24 cellular contexts compared by ENCODE assay signal in the genomic region with DNA sequence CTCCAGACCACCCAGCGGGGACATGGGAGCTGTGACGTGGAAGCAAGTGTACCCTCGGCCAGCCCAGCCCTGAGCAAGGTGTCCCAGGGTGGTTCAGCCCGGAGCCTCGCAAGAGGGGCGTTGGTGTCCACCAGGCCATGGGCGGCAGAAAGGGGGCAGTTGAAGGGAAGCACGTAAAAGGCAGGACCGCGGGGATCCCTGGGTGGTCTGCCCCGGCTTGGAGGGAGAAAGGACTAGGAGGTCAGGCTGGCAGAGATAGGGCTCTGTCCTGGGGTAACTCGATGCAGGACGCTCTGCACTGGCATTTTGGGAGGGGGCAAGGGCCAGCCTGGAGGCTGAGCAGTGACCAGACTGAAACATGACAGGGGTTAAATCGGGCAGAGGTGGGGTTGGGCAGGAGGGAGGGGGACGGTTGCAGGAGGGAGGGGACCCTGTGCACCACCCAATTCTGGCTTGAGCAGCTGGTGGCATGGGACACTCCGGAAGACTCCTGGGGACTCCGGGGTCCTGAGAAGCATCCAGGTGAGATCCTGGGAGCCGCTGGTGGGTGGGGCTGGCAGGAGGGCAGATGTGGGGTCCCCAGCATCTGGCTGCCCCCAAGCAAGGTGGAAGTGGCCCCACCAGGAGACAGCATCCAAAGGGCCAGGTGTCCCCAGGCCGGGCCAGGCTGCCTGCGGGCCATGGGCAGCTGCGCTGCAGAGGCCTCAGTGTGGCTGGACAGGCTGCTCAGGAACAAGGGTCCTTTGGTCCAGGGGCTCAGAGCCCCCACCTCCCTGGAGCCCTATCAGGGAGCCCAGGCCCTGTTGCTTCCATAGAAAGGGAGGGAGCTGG. TPM values are rescaled to one million over a fixed set of nuclear protein-coding genes. Genes with fewer than 3 reads are reported as not detected.
DNase-seq lines count a peak whose midpoint lies in the region; ATAC-seq and TF ChIP-seq lines count a peak whose summit lies in the region.
"Had no signal": no experiment of that assay in that cellular context is flagged by ENCODE, and none has a peak within 500 bp of the region (broad histone marks: within the 10 kb centered on the region; RNA-seq: fewer than 3 reads in every experiment).

No MANE protein-coding gene starts in this region.

- peaks cover 11% of the 10 kb centered on the region for H3K4me1 ChIP-seq in IMR-90 (ENCODE audit: control insufficient read depth, insufficient read depth, low read length)
- H3K4me1 ChIP-seq in osteoblast (ENCODE audit: insufficient read depth, low read length), result peaks cover 13% of the 10 kb centered on the region
- H3K4me1 ChIP-seq: body of pancreas, thyroid gland had no signal

- peaks cover 29% of the 10 kb centered on the region for H3K9me1 ChIP-seq in IMR-90 (ENCODE audit: insufficient read depth, low read length)

- H3K4me2 ChIP-seq in IMR-90 (ENCODE audit: low read depth, low read length) (no peak overlapping the region), osteoblast (ENCODE audit: insufficient read depth, low read length) (no peak overlapping the region)

- intact Hi-C loops in IMR-90 (cut with micrococcal nuclease), result no loop called here
- intact Hi-C loops in left cardiac atrium (cut with DNase I), result loop anchor here in 1 of 2 donors (10.0 kb wide), 1 partner anchor 46 kb away; a partner anchor contains a TSS

- H4K5ac ChIP-seq in IMR-90 (ENCODE audit: low read depth, low read length), result peak overlapping the region; percentile 27

- H2BK15ac ChIP-seq in IMR-90 (ENCODE audit: low read depth, low read length), result peak overlapping the region; percentile 93; the same call in 2 of the 3 replicates

- no peak for DNase-seq in AG04450 (ENCODE audit: low read depth, low spot score)
- no peak for DNase-seq in IMR-90
- DNase-seq in left cardiac atrium, result peak; percentile 19
- peak; percentile 82 for DNase-seq in osteoblast (ENCODE audit: insufficient read length, low spot score, missing footprints)
- no peak for DNase-seq in NCI-H510A (lab: John Stamatoyannopoulos, UW)
- no peak for DNase-seq in caudate nucleus (lab: John Stamatoyannopoulos, UW)
- DNase-seq: activated B cell treated with CpG ODN at 0.5 μM for 24 hours; activated CD4-positive, alpha-beta memory T cell treated with anti-CD3 and anti-CD28 coated beads for 36 hours; activated CD8-positive, alpha-beta memory T cell treated with anti-CD3 and anti-CD28 coated beads, Interleukin-2, amount 50 U/mL, for 48 hours; CD4-positive, alpha-beta memory T cell; DMS 273 treated with DMSO at 0.1 percent for 48 hours; effector CD8-positive, alpha-beta T cell; Karpas-422; NCI-H146; NCI-H446 treated with DMSO at 0.1 percent for 48 hours; SHP77; stimulated activated CD4-positive, alpha-beta T cell treated with anti-CD3 and anti-CD28 coated beads, Interleukin-4, amount 100 ng/mL, for 4 hours; stimulated activated naive CD4-positive, alpha-beta T cell; T-helper 9 cell; thyroid gland had no signal

- H3K56ac ChIP-seq in IMR-90 (ENCODE audit: extremely low read depth, insufficient read depth, low read length), result no peak overlapping the region; the same call in 1 of the 2 replicates

- peak overlapping the region; percentile 99 for H4K91ac ChIP-seq in IMR-90 (ENCODE audit: insufficient read depth, low read depth, low read length)

- H3K27me3 ChIP-seq in AG04450 (ENCODE audit: control insufficient read depth, insufficient read depth, low read length), result no peaks in the 10 kb centered on the region
- H3K27me3 ChIP-seq in IMR-90 (ENCODE audit: control insufficient read depth, insufficient read depth, low read length), result no peaks in the 10 kb centered on the region
- H3K27me3 ChIP-seq in osteoblast (ENCODE audit: insufficient read depth, low read length), result no peaks in the 10 kb centered on the region
- H3K27me3 ChIP-seq: body of pancreas, thyroid gland had no signal

- peak overlapping the region; percentile 99 for H2BK20ac ChIP-seq in IMR-90 (ENCODE audit: low read depth, low read length)

- in situ Hi-C loops in IMR-90 (cut with MboI; ENCODE audit: low sequenced_read_pairs), result no loop called here

- peak overlapping the region; percentile 100 for H3K4ac ChIP-seq in IMR-90 (ENCODE audit: low read depth, low read length)

- WGBS in IMR-90 (ENCODE audit: extremely low coverage in 2 of 2, insufficient read length in 1 of 2), 2 experiments, result 97% methylated on average over 10 of the region's 21 CpGs; no CpG with 5 or more reads in 1 of the 2 experiments

- H3K27ac ChIP-seq in AG04450 (ENCODE audit: low read depth, low read length) (peak overlapping the region; percentile 92), IMR-90 (ENCODE audit: insufficient read depth, low read length) (peak overlapping the region; percentile 31; the same call in 1 of the 2 replicates), osteoblast (ENCODE audit: low read depth, low read length) (peak overlapping the region; percentile 68), caudate nucleus (ENCODE audit: low read depth, low read length) (no peak overlapping the region)
- H3K27ac ChIP-seq: body of pancreas, thyroid gland had no signal

- H3K14ac ChIP-seq in IMR-90 (replicated peaks; ENCODE audit: low read depth, low read length), result peak overlapping the region; percentile 19; the same call in 1 of the 2 replicates

- H3K18ac ChIP-seq in IMR-90 (ENCODE audit: low read depth, low read length), result peak overlapping the region; percentile 27; the same call in 1 of the 2 replicates

- TF ChIP-seq CTCF in AG04450 (IDR thresholded peaks at IDR 0.05; ENCODE audit: low read depth, low read length) (no peak), IMR-90 (conservative IDR thresholded peaks at IDR 0.05; ENCODE audit: low read depth, low read length) (no peak), osteoblast (IDR thresholded peaks at IDR 0.05; ENCODE audit: extremely low read depth, low read depth, low read length) (no peak)

- peak overlapping the region; percentile 92 for H2AFZ ChIP-seq in IMR-90 (replicated peaks; ENCODE audit: low read length, poor library complexity)
- no peak overlapping the region for H2AFZ ChIP-seq in osteoblast (ENCODE audit: low read length)

- CTCF ChIA-PET in AG04450 (lab: Charles Lee), result interaction anchor here (1.2 kb wide), 1 partner anchor 50 kb away, joined by 6 read pairs; no protein-coding TSS in a partner anchor
- CTCF ChIA-PET in IMR-90 (lab: Yijun Ruan, JAX), result no interaction called here

- H3K4me3 ChIP-seq in AG04450 (ENCODE audit: low read depth, low read length), result no peak overlapping the region
- H3K4me3 ChIP-seq in IMR-90 (ENCODE audit: insufficient read depth, low read depth, low read length), result no peak overlapping the region
- no peak overlapping the region for H3K4me3 ChIP-seq in osteoblast (ENCODE audit: insufficient read depth, low read length)
- H3K4me3 ChIP-seq: body of pancreas, lung, thyroid gland had no signal

- peak overlapping the region; percentile 94 for H2AK5ac ChIP-seq in IMR-90 (ENCODE audit: low read depth, low read length)

- BruUV-seq in IMR-90 (replicated peaks; lab: Mats Ljungman, UMichigan), result no TSS peak

- dilution Hi-C loops in IMR-90 (cut with HindIII; ENCODE audit: low sequenced_read_pairs, unreplicated experiment), result no loop called here

- H3K9me3 ChIP-seq in AG04450 (ENCODE audit: control insufficient read depth, insufficient read depth, low read length), result peaks cover 8% of the 10 kb centered on the region; the same call in 1 of the 2 replicates
- H3K9me3 ChIP-seq in IMR-90 (ENCODE audit: control insufficient read depth, insufficient read depth, low read length), result no peaks in the 10 kb centered on the region
- no peaks in the 10 kb centered on the region for H3K9me3 ChIP-seq in osteoblast (ENCODE audit: low read depth, low read length)
- H3K9me3 ChIP-seq: body of pancreas, thyroid gland had no signal

- 0 out of 2 replicates have a peak overlapping the region, but pooled peaks have one; percentile 98 for H3K23ac ChIP-seq in IMR-90 (ENCODE audit: low read depth, low read length)

- peaks cover 0 to 22% of the 10 kb centered on the region in 2 experiments; a peak in 2 of 4 replicates for H3K79me1 ChIP-seq in IMR-90 (ENCODE audit: low read depth in 1 of 2, low read length in 2 of 2)

- H2BK120ac ChIP-seq in IMR-90 (ENCODE audit: low read depth, low read length), result peak overlapping the region; percentile 100

- no peak for TF ChIP-seq POLR2A in IMR-90 (IDR thresholded peaks at IDR 0.05; ENCODE audit: low read depth, low read length)

- no peak for ATAC-seq in IMR-90 (ENCODE audit: low read depth)
- no peak for ATAC-seq in left cardiac atrium
- no peak for ATAC-seq in HG03139 (IDR thresholded peaks at IDR 0.05; ENCODE audit: unreplicated experiment)
- ATAC-seq in GM21423 (IDR thresholded peaks at IDR 0.05; ENCODE audit: unreplicated experiment), result no peak
- ATAC-seq: body of pancreas had no signal

- no peaks in the 10 kb centered on the region for H4K20me1 ChIP-seq in IMR-90 (ENCODE audit: insufficient read depth, low read length)
- no peaks in the 10 kb centered on the region for H4K20me1 ChIP-seq in osteoblast (ENCODE audit: insufficient read depth, low read length)

- no peak overlapping the region for H3K9ac ChIP-seq in IMR-90 (ENCODE audit: low read depth, low read length)

- H2AK9ac ChIP-seq in IMR-90 (replicated peaks; ENCODE audit: low read depth, low read length, poor library complexity), result peak overlapping the region; percentile 97

- no peaks in the 10 kb centered on the region for H3K36me3 ChIP-seq in IMR-90 (ENCODE audit: control insufficient read depth, insufficient read depth, low read length)
- H3K36me3 ChIP-seq in osteoblast (ENCODE audit: insufficient read depth, low read length), result no peaks in the 10 kb centered on the region
- H3K36me3 ChIP-seq: thyroid gland had no signal

- TF ChIP-seq RAD21 in IMR-90 (IDR thresholded peaks at IDR 0.05; ENCODE audit: low read length), result no peak

- H2BK5ac ChIP-seq in IMR-90 (ENCODE audit: low read depth, low read length, poor library complexity, severe bottlenecking), result peak overlapping the region; percentile 96

- POLR2A ChIA-PET in AG04450 (lab: Yijun Ruan, JAX) (interaction anchor here (1.7 to 2.0 kb wide), 4 partner anchors 15 to 47 kb away, joined by 4 to 17 read pairs (median 8); a partner anchor contains a TSS), IMR-90 (lab: Charles Lee; ENCODE audit: unreplicated experiment) (interaction anchor here (0.5 kb wide), 1 partner anchor 46 kb away, joined by 3 read pairs; no protein-coding TSS in a partner anchor)

- H4K8ac ChIP-seq in IMR-90 (ENCODE audit: low read depth in 2 of 2, low read length in 2 of 2), result peak overlapping the region; percentile 59 to 98; a peak in 2 of 4 replicates

- H3K79me2 ChIP-seq in osteoblast (ENCODE audit: insufficient read depth, low read length), result no peaks in the 10 kb centered on the region

TF ChIP-seq in IMR-90, 13 proteins besides CTCF, POLR2A, EP300 and RAD21 (continues in another document):
- no peak for TF ChIP-seq FOS (IDR thresholded peaks at IDR 0.05; ENCODE audit: low read depth, low read length)

RNA-seq across cellular contexts. Expression of a gene that starts 46.8 kb away (rescaled TPM):
- polyA plus RNA-seq in AG04450 (2011; rRNA removed) (46.8 and 72.0 TPM in 2 replicates), IMR-90 (2012; rRNA removed) (211 and 222 TPM in 2 replicates)
- 34.7 and 44.8 TPM in 2 replicates for polyA minus RNA-seq in AG04450 (2011; rRNA and poly(A)+ RNA removed)
- total RNA-seq in IMR-90 (2012; rRNA removed) (16.0 and 18.6 TPM in 2 replicates), left cardiac atrium (10 to 100 TPM; 74.6 to 78.4 TPM), osteoblast (44.8 and 54.3 TPM in 2 replicates)
- polyA plus RNA-seq in IMR-90 (2012; cell fraction: cytosol; rRNA removed), result 148 and 334 TPM in 2 replicates
- polyA plus RNA-seq in IMR-90 (2012; cell fraction: nucleus; rRNA removed; ENCODE audit: low replicate concordance), result 193 and 494 TPM in 2 replicates

Comparison
In these comparisons a context has a peak if more than half of its experiments do, and no peak if none do; other contexts are left out.
1. DNase-seq: peak in left cardiac atrium (single experiment) and osteoblast (single experiment); none in AG04450 (single experiment), IMR-90 (single experiment), NCI-H510A (single experiment) and caudate nucleus (0 of 61).